In the genomic region with DNA sequence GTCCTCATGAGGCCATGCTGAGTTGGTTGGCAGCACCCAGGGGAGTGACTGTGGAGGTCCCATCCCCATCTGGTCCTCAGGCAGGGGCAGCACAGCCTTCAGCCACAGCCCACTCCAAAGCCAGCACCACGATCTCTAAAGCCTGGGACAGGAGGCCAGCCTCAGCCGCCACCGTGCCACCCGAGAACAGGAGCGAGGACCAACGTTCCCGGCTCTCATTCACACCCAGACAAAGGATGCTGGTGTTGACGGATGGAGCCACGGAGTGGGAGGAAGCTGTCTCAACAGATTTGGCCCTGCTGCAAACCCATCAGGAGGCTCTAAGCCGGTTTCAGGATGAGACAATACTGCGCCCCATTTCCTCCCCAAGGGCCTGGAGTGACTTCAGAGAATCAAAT, we compare ENCODE assay signal across 1 cellular context.
TF ChIP-seq lines count a peak whose summit lies in the region.

No MANE protein-coding gene starts in this region.

TF ChIP-seq in H1, 55 proteins besides CTCF, POLR2A, EP300 and RAD21:
- no peak for TF ChIP-seq JUN (IDR thresholded peaks at IDR 0.05; ENCODE audit: low read depth, low read length)
- no peak for TF ChIP-seq BRCA1 (IDR thresholded peaks at IDR 0.05; ENCODE audit: low read depth, low read length)
